Comparison of ENCODE assay signal across 8 cellular contexts in genomic region chr6:44431118-44431725, GRCh38. TPM values are rescaled to one million over a fixed set of nuclear protein-coding genes. Genes with fewer than 3 reads are reported as not detected.
A peak's percentile ranks its signal among the peaks of the same experiment; 100 is the strongest.
DNase-seq lines count a peak whose midpoint lies in the region; ATAC-seq and TF ChIP-seq lines count a peak whose summit lies in the region.

No MANE protein-coding gene starts in this region.

- no peak overlapping the region for H3K4me2 ChIP-seq in HCT116 (ENCODE audit: low read length)

- peaks cover 21% of the 10 kb centered on the region for H3K79me2 ChIP-seq in HCT116 (ENCODE audit: insufficient read depth, low read length)

- peaks cover 10 to 16% of the 10 kb centered on the region in 2 experiments; a peak in 3 of 4 replicates for H3K36me3 ChIP-seq in HCT116 (ENCODE audit: control insufficient read depth in 1 of 2, insufficient read depth in 2 of 2, low read length in 2 of 2)

- RAD21 ChIA-PET in HCT116 (lab: Charles Lee; ENCODE audit: low non-redundant PET in 1 of 2, low total read pairs in 2 of 2, uncharacterized antibody in 2 of 2, unreplicated experiment in 2 of 2) = interaction anchor here in 1 of 2 experiments (1.1 kb wide), 1 partner anchor 24 kb away, joined by 3 read pairs; no protein-coding TSS in a partner anchor

- DNase-seq in DMS79 (lab: John Stamatoyannopoulos, UW) (peak; percentile 15), HCT116 (ENCODE audit: low read depth, low spot score) (peak; percentile 45), NCI-H82 (lab: John Stamatoyannopoulos, UW) (peak; percentile 66), head of caudate nucleus (peak in 28 of 42 donors; percentile 20 to 82 (median 52)), renal cortical epithelial cell (ENCODE audit: low read depth) (peak; percentile 71)
- peak; percentile 32 for DNase-seq in activated naive CD4-positive, alpha-beta T cell treated with Interleukin-2 at 50 U/mL for 16 hours

- H3K4me3 ChIP-seq in HCT116 (replicated peaks in 1 of 2; ENCODE audit: low read depth in 1 of 2, low read length in 2 of 2) = no peak overlapping the region

- peak; percentile 51 to 78 (median 64); a peak in 5 of 6 replicates for TF ChIP-seq CTCF in HCT116 (IDR thresholded peaks at IDR 0.05 in 2 of 3, conservative IDR thresholded peaks at IDR 0.05 in 1 of 3; ENCODE audit: borderline replicate concordance in 1 of 3, insufficient read depth in 1 of 3, low read depth in 2 of 3, low read length in 2 of 3)

- no peak overlapping the region for H3K9ac ChIP-seq in HCT116 (ENCODE audit: low read length)

- peaks cover 4% of the 10 kb centered on the region; the same call in 1 of the 2 replicates for H4K20me1 ChIP-seq in HCT116 (ENCODE audit: insufficient read depth)

- CTCF ChIA-PET in HCT116 (lab: Charles Lee) = interaction anchor here (1.3 to 3.0 kb wide), 3 partner anchors 8 to 25 kb away, joined by 4 to 13 read pairs (median 5); no protein-coding TSS in a partner anchor

- H3K4me1 ChIP-seq in HCT116 (ENCODE audit: control insufficient read depth in 1 of 2, insufficient read depth in 2 of 2, low read length in 2 of 2) = peaks cover 3% of the 10 kb centered on the region in 2 experiments; a peak in 1 of 4 replicates

- no peaks in the 10 kb centered on the region for H3K9me3 ChIP-seq in HCT116 (ENCODE audit: control insufficient read depth in 1 of 2, insufficient read depth in 1 of 2, low read depth in 1 of 2, low read length in 2 of 2)

- peak; percentile 82 for ATAC-seq in HCT116
- ATAC-seq in GM18861 (IDR thresholded peaks at IDR 0.05; ENCODE audit: unreplicated experiment) = no peak
- no peak for ATAC-seq in HG03045 (IDR thresholded peaks at IDR 0.05; ENCODE audit: unreplicated experiment)

- no peak for TF ChIP-seq POLR2A in HCT116 (IDR thresholded peaks at IDR 0.05; ENCODE audit: borderline replicate concordance, extremely low read depth, insufficient read depth, insufficient read length)

- intact Hi-C loops in HCT116 (cut with micrococcal nuclease) (loop anchor here (1.0 kb wide), 2 partner anchors 25 to 38 kb away; no protein-coding TSS in a partner anchor), head of caudate nucleus (cut with DNase I) (no loop called here)

- no TSS peak for BruUV-seq in HCT116 (replicated peaks; lab: Mats Ljungman, UMichigan)

- TF ChIP-seq RAD21 in HCT116 (IDR thresholded peaks at IDR 0.05; ENCODE audit: low read depth) = peak; percentile 73

- H3K27ac ChIP-seq in HCT116 (ENCODE audit: low read depth, low read length) = no peak overlapping the region

- no peaks in the 10 kb centered on the region for H3K27me3 ChIP-seq in HCT116 (ENCODE audit: insufficient read depth, low read length)

- POLR2A ChIA-PET in HCT116 (lab: Charles Lee) = no interaction called here

- no peak overlapping the region for H2AFZ ChIP-seq in HCT116 (ENCODE audit: low read depth, low read length, poor library complexity, severe bottlenecking)

- no peaks in the 10 kb centered on the region for H3K9me2 ChIP-seq in HCT116 (ENCODE audit: insufficient read depth)

TF ChIP-seq in HCT116, 20 proteins besides CTCF, POLR2A, EP300 and RAD21:
- no peak for TF ChIP-seq MAX (IDR thresholded peaks at IDR 0.05)
- TF ChIP-seq ZFX (IDR thresholded peaks at IDR 0.05) = no peak
- TF ChIP-seq EZH2phosphoT487 (IDR thresholded peaks at IDR 0.05; ENCODE audit: borderline replicate concordance) = no peak
TF ChIP-seq in HCT116: peak in this region for 0.

RNA-seq across cellular contexts. Expression of gene CDC5L, which starts 43.7 kb away (rescaled TPM):
- total RNA-seq in HCT116 (2021; ENCODE audit: unreplicated experiment) = 24.6 TPM
- 7.6 and 11.4 TPM in 2 replicates for polyA plus RNA-seq in HCT116 (2012)
- 23.6 and 27.3 TPM in 2 replicates for total RNA-seq in renal cortical epithelial cell

Comparison
In these comparisons a context has a peak if more than half of its experiments do, and no peak if none do; other contexts are left out.
1. DNase-seq: peak in every context shown above with its lines; median percentile 71 in renal cortical epithelial cell; 66 in NCI-H82; 52 in head of caudate nucleus; 45 in HCT116; 32 in activated naive CD4-positive, alpha-beta T cell treated with Interleukin-2 at 50 U/mL for 16 hours; 15 in DMS79.